In genomic region chr6:95133578-95133977, GRCh38 we compare ENCODE assay signal across 11 cellular contexts.
A peak's percentile ranks its signal among the peaks of the same experiment; 100 is the strongest.
DNase-seq lines count a peak whose midpoint lies in the region; ATAC-seq and TF ChIP-seq lines count a peak whose summit lies in the region.
"Had no signal": no experiment of that assay in that cellular context is flagged by ENCODE, and none has a peak within 500 bp of the region (broad histone marks: within the 10 kb centered on the region; RNA-seq: fewer than 3 reads in every experiment).

No MANE protein-coding gene starts in this region.

- TF ChIP-seq CTCF in GM12865 (IDR thresholded peaks at IDR 0.05; ENCODE audit: insufficient read depth, low read depth, low read length, missing control alignments) (no peak), kidney epithelial cell (IDR thresholded peaks at IDR 0.05; ENCODE audit: insufficient read depth, low read length, poor library complexity, severe bottlenecking) (peak; percentile 37)

- no peak for TF ChIP-seq EP300 in Ishikawa (IDR thresholded peaks at IDR 0.05; ENCODE audit: borderline replicate concordance)

- TF ChIP-seq RAD21 in Ishikawa (IDR thresholded peaks at IDR 0.05; ENCODE audit: low read depth) = peak; percentile 51

- H3K9me3 ChIP-seq in SK-N-MC (ENCODE audit: low read depth, low read length) = no peaks in the 10 kb centered on the region
- H3K9me3 ChIP-seq: lower lobe of right lung had no signal

- no peak overlapping the region for H3K4me3 ChIP-seq in GM12865 (ENCODE audit: low read depth, low read length)
- no peak overlapping the region for H3K4me3 ChIP-seq in SK-N-MC
- H3K4me3 ChIP-seq in kidney epithelial cell (ENCODE audit: low read depth, low read length) = no peak overlapping the region
- H3K4me3 ChIP-seq: lower lobe of right lung had no signal

- no peak overlapping the region for H3K9ac ChIP-seq in SK-N-MC (ENCODE audit: insufficient read length)

- H3K36me3 ChIP-seq in SK-N-MC (ENCODE audit: insufficient read depth, low read length) = no peaks in the 10 kb centered on the region
- no peaks in the 10 kb centered on the region for H3K36me3 ChIP-seq in kidney epithelial cell (ENCODE audit: control insufficient read depth, insufficient read depth, low read length)
- H3K36me3 ChIP-seq: lower lobe of right lung had no signal

- no peak overlapping the region for H3K27ac ChIP-seq in SK-N-MC
- H3K27ac ChIP-seq: lower lobe of right lung had no signal

- DNase-seq in GM12865 (ENCODE audit: low read depth) = peak; percentile 1
- peak; percentile 10 for DNase-seq in SK-N-MC (ENCODE audit: low read depth, low spot score)
- DNase-seq in kidney epithelial cell (ENCODE audit: low read depth) = no peak
- no peak for DNase-seq in NK-92 (lab: John Stamatoyannopoulos, UW; ENCODE audit: unreplicated experiment)
- DNase-seq in Right ventricle myocardium superior = no peak
- DNase-seq: activated CD4-positive, alpha-beta memory T cell treated with anti-CD3 and anti-CD28 coated beads for 36 hours; GDM1; lower lobe of right lung; retina had no signal

- ATAC-seq in HG03520 (IDR thresholded peaks at IDR 0.05; ENCODE audit: unreplicated experiment) (no peak), Right ventricle myocardium superior (ENCODE audit: poor library complexity) (no peak)
- ATAC-seq: lower lobe of right lung had no signal

- H3K27me3 ChIP-seq in kidney epithelial cell (ENCODE audit: control insufficient read depth, insufficient read depth, low read length) = no peaks in the 10 kb centered on the region

- intact Hi-C loops in Right ventricle myocardium superior (cut with DNase I) = no loop called here

TF ChIP-seq in Ishikawa, 13 proteins besides CTCF, POLR2A, EP300 and RAD21:
- TF ChIP-seq CEBPB (IDR thresholded peaks at IDR 0.05) (no peak), EGR1 (IDR thresholded peaks at IDR 0.05) (no peak), NFIC (IDR thresholded peaks at IDR 0.05) (no peak), FOXM1 (IDR thresholded peaks at IDR 0.05; ENCODE audit: borderline replicate concordance, low read depth) (no peak), TCF12 (IDR thresholded peaks at IDR 0.05; ENCODE audit: low read depth) (no peak), CREB1 (IDR thresholded peaks at IDR 0.05; ENCODE audit: low read depth) (no peak), TAF1 (IDR thresholded peaks at IDR 0.05; ENCODE audit: low read depth) (no peak), YY1 (IDR thresholded peaks at IDR 0.05; ENCODE audit: low read depth) (no peak)

Comparison
In these comparisons a context has a peak if more than half of its experiments do, and no peak if none do; other contexts are left out.
1. DNase-seq: peak in GM12865 (single experiment) and SK-N-MC (single experiment); none in kidney epithelial cell (single experiment), NK-92 (single experiment) and Right ventricle myocardium superior (single experiment).